2 cellular contexts compared by ENCODE assay signal in genomic region chr20:58628491-58629212, GRCh38.
A peak's percentile ranks its signal among the peaks of the same experiment; 100 is the strongest.
TF ChIP-seq lines count a peak whose summit lies in the region.

No MANE protein-coding gene starts in this region.

TF ChIP-seq in A549, 52 proteins besides CTCF, POLR2A, EP300 and RAD21 (continued from another document):
- TF ChIP-seq ELK1 (IDR thresholded peaks at IDR 0.05; ENCODE audit: low read depth, low read length) (no peak), TP53 (CRISPR knock-in tag; IDR thresholded peaks at IDR 0.05) (no peak), KDM5A (IDR thresholded peaks at IDR 0.05) (no peak), TFCP2L1 (CRISPR knock-in tag; IDR thresholded peaks at IDR 0.05) (no peak), NFE2L2 (conservative IDR thresholded peaks at IDR 0.05; ENCODE audit: low read length) (no peak), PBX3 (IDR thresholded peaks at IDR 0.05) (no peak), ESRRA (IDR thresholded peaks at IDR 0.05; ENCODE audit: borderline replicate concordance, low read length) (no peak), CHD4 (IDR thresholded peaks at IDR 0.05; ENCODE audit: borderline replicate concordance) (no peak), FOXS1 (CRISPR knock-in tag; IDR thresholded peaks at IDR 0.05) (no peak), E2F6 (IDR thresholded peaks at IDR 0.05; ENCODE audit: borderline replicate concordance, low read depth) (no peak), POLR2AphosphoS2 (conservative IDR thresholded peaks at IDR 0.05; ENCODE audit: low read length) (no peak), GATA3 (IDR thresholded peaks at IDR 0.05; ENCODE audit: borderline replicate concordance) (no peak), SMC3 (IDR thresholded peaks at IDR 0.05) (no peak), ZNF302 (CRISPR knock-in tag; IDR thresholded peaks at IDR 0.05) (no peak)

TF ChIP-seq in K562, 482 proteins besides CTCF, POLR2A, EP300 and RAD21:
- TF ChIP-seq ZBTB49 (CRISPR knock-in tag; IDR thresholded peaks at IDR 0.05; ENCODE audit: borderline replicate concordance) (no peak), SMC3 (conservative IDR thresholded peaks at IDR 0.05; ENCODE audit: insufficient read depth, low read depth, low read length) (no peak), ZNF184 (CRISPR knock-in tag; IDR thresholded peaks at IDR 0.05) (0 out of 2 replicates have a peak, but pooled peaks have one; percentile 13), PURB (CRISPR knock-in tag; IDR thresholded peaks at IDR 0.05; ENCODE audit: low read depth) (no peak), THAP7 (CRISPR knock-in tag; IDR thresholded peaks at IDR 0.05) (no peak), ZNF212 (CRISPR knock-in tag; IDR thresholded peaks at IDR 0.05) (no peak), HNRNPLL (IDR thresholded peaks at IDR 0.05; ENCODE audit: low read depth, low read length, poor library complexity, severe bottlenecking) (no peak), ZNF639 (CRISPR knock-in tag; conservative IDR thresholded peaks at IDR 0.05 in 1 of 2, IDR thresholded peaks at IDR 0.05 in 1 of 2) (no peak), PRDM10 (IDR thresholded peaks at IDR 0.05; ENCODE audit: partially characterized antibody) (peak; percentile 38), ZBTB43 (CRISPR knock-in tag; IDR thresholded peaks at IDR 0.05) (no peak), ID3 (CRISPR knock-in tag; IDR thresholded peaks at IDR 0.05) (no peak), ID3 (tag; IDR thresholded peaks at IDR 0.05) (no peak), PRPF4 (IDR thresholded peaks at IDR 0.05; ENCODE audit: insufficient read depth, low read depth, low read length, poor library complexity, severe bottlenecking) (no peak), E4F1 (CRISPR knock-in tag; IDR thresholded peaks at IDR 0.05; ENCODE audit: borderline replicate concordance) (no peak), ZNF324 (CRISPR knock-in tag; IDR thresholded peaks at IDR 0.05) (no peak), NCOR1 (IDR thresholded peaks at IDR 0.05) (no peak), SIX5 (IDR thresholded peaks at IDR 0.05; ENCODE audit: borderline replicate concordance in 1 of 2, insufficient read depth in 1 of 2, low read depth in 1 of 2, low read length in 2 of 2) (no peak), PRMT5 (CRISPR knock-in tag; IDR thresholded peaks at IDR 0.05) (no peak), ZNF311 (CRISPR knock-in tag; IDR thresholded peaks at IDR 0.05) (no peak), ZNF174 (CRISPR knock-in tag; IDR thresholded peaks at IDR 0.05) (no peak), IFI16 (CRISPR knock-in tag; IDR thresholded peaks at IDR 0.05) (no peak), CBFB (CRISPR knock-in tag; IDR thresholded peaks at IDR 0.05) (no peak), JUNB (CRISPR knock-in tag; conservative IDR thresholded peaks at IDR 0.05) (no peak), SRSF9 (IDR thresholded peaks at IDR 0.05; ENCODE audit: borderline replicate concordance, low read depth, low read length) (no peak), ZNF445 (CRISPR knock-in tag; IDR thresholded peaks at IDR 0.05; ENCODE audit: low read depth) (no peak), YY1 (IDR thresholded peaks at IDR 0.05; ENCODE audit: borderline replicate concordance in 1 of 3, control insufficient read depth in 1 of 3, extremely low read depth in 1 of 3, insufficient read depth in 3 of 3, insufficient read length in 1 of 3, insufficient replicate concordance in 2 of 3, low read depth in 1 of 3, low read length in 2 of 3) (peak in 1 of 3 experiments; percentile 30)
